ENCODE assay signal across 1 cellular context in genomic region chr18:2655954-2656236, GRCh38.
A peak's percentile ranks its signal among the peaks of the same experiment; 100 is the strongest.
TF ChIP-seq lines count a peak whose summit lies in the region.

No MANE protein-coding gene starts in this region.

TF ChIP-seq in GM12878, 131 proteins besides CTCF, POLR2A, EP300 and RAD21 (continued from another document):
- no peak for TF ChIP-seq BCLAF1 (IDR thresholded peaks at IDR 0.05)
- 0 out of 2 replicates have a peak, but pooled peaks have one; percentile 3 for TF ChIP-seq ZNF687 (IDR thresholded peaks at IDR 0.05)
- no peak for TF ChIP-seq JUNB (IDR thresholded peaks at IDR 0.05)
- no peak for TF ChIP-seq RB1 (IDR thresholded peaks at IDR 0.05; ENCODE audit: borderline replicate concordance)
- no peak for TF ChIP-seq KLF5 (IDR thresholded peaks at IDR 0.05; ENCODE audit: partially characterized antibody)
- TF ChIP-seq USF2 (IDR thresholded peaks at IDR 0.05; ENCODE audit: borderline replicate concordance, low read depth, low read length), result no peak
- no peak for TF ChIP-seq IRF5 (IDR thresholded peaks at IDR 0.05; ENCODE audit: borderline replicate concordance)
- TF ChIP-seq YY1 (IDR thresholded peaks at IDR 0.05; ENCODE audit: low read depth, low read length), result peak; percentile 88
- peak; percentile 70; the same call in 1 of the 2 replicates for TF ChIP-seq DPF2 (IDR thresholded peaks at IDR 0.05)
- no peak for TF ChIP-seq BRCA1 (IDR thresholded peaks at IDR 0.05; ENCODE audit: low read depth, low read length)
- TF ChIP-seq TCF7 (IDR thresholded peaks at IDR 0.05; ENCODE audit: borderline replicate concordance), result no peak
- TF ChIP-seq TAF1 (IDR thresholded peaks at IDR 0.05; ENCODE audit: borderline replicate concordance, low read depth, low read length), result peak; percentile 45; the same call in 1 of the 2 replicates
- peak; percentile 10 for TF ChIP-seq IKZF1 (conservative IDR thresholded peaks at IDR 0.05)
- no peak for TF ChIP-seq ATF7 (IDR thresholded peaks at IDR 0.05; ENCODE audit: low read depth)
- TF ChIP-seq MTA3 (IDR thresholded peaks at IDR 0.05; ENCODE audit: borderline replicate concordance, low read length), result no peak
- 0 out of 2 replicates have a peak, but pooled peaks have one; percentile 29 for TF ChIP-seq CBX5 (IDR thresholded peaks at IDR 0.05; ENCODE audit: low read depth)
- no peak for TF ChIP-seq POU2F2 (IDR thresholded peaks at IDR 0.05; ENCODE audit: borderline replicate concordance, low read depth, low read length)
- peak; percentile 3; the same call in 1 of the 2 replicates for TF ChIP-seq ZNF24 (IDR thresholded peaks at IDR 0.05)
- no peak for TF ChIP-seq ZSCAN29 (IDR thresholded peaks at IDR 0.05)
- TF ChIP-seq SUZ12 (IDR thresholded peaks at IDR 0.05; ENCODE audit: unreplicated experiment), result no peak
- peak; percentile 55; the same call in 1 of the 2 replicates for TF ChIP-seq GATAD2B (conservative IDR thresholded peaks at IDR 0.05; ENCODE audit: low read depth)
- no peak for TF ChIP-seq SKIL (IDR thresholded peaks at IDR 0.05; ENCODE audit: low read depth, poor library complexity, severe bottlenecking)
- peak; percentile 28; the same call in 1 of the 2 replicates for TF ChIP-seq ZNF207 (IDR thresholded peaks at IDR 0.05; ENCODE audit: borderline replicate concordance)
- no peak for TF ChIP-seq EZH2 (IDR thresholded peaks at IDR 0.05; ENCODE audit: borderline replicate concordance, control insufficient read depth, low read depth, low read length)
- no peak for TF ChIP-seq YBX1 (IDR thresholded peaks at IDR 0.05)
- TF ChIP-seq NFYA (IDR thresholded peaks at IDR 0.05; ENCODE audit: borderline replicate concordance, low read depth, low read length), result no peak
- TF ChIP-seq FOS (IDR thresholded peaks at IDR 0.05; ENCODE audit: borderline replicate concordance, extremely low read depth, insufficient read length), result no peak
- no peak for TF ChIP-seq BCL11A (IDR thresholded peaks at IDR 0.05; ENCODE audit: low read depth, low read length)
- TF ChIP-seq CBFB (IDR thresholded peaks at IDR 0.05; ENCODE audit: low read depth), result no peak
- no peak; the same call in 1 of the 2 replicates for TF ChIP-seq STAT1 (conservative IDR thresholded peaks at IDR 0.05)
- TF ChIP-seq NKRF (conservative IDR thresholded peaks at IDR 0.05), result peak; percentile 94
- TF ChIP-seq RUNX3 (IDR thresholded peaks at IDR 0.05; ENCODE audit: low read length), result no peak
- TF ChIP-seq IRF4 (IDR thresholded peaks at IDR 0.05; ENCODE audit: low read depth, low read length), result no peak
- TF ChIP-seq SRF (IDR thresholded peaks at IDR 0.05; ENCODE audit: low read depth in 2 of 2, low read length in 2 of 2), result peak in 1 of 2 experiments; percentile 19; a peak in 1 of 4 replicates
- TF ChIP-seq HDAC2 (IDR thresholded peaks at IDR 0.05), result no peak
